Comparison of ENCODE assay signal across 20 cellular contexts in genomic region chr1:233566886-233567285, GRCh38.
"Had no signal": no experiment of that assay in that cellular context is flagged by ENCODE, and none has a peak within 500 bp of the region (broad histone marks: within the 10 kb centered on the region; RNA-seq: fewer than 3 reads in every experiment).

No MANE protein-coding gene starts in this region.

- DNase-seq: effector CD4-positive, alpha-beta T cell; foreskin keratinocyte; heart left ventricle; kidney; mesenchymal stem cell; mucosa of descending colon; naive B cell; psoas muscle; right cardiac atrium; sigmoid colon; stimulated activated CD4-positive, alpha-beta T cell treated with anti-CD3 and anti-CD28 coated beads, Interleukin-2, amount 100 ng/mL, for 24 hours; stimulated activated CD4-positive, alpha-beta T cell treated with anti-CD3 and anti-CD28 coated beads, Interleukin-4, amount 100 ng/mL, for 24 hours; stimulated activated naive CD4-positive, alpha-beta T cell treated with Interleukin-2 at 50 U/mL for 16 hours; stomach; testis; tibial artery had no signal

- ATAC-seq: foreskin keratinocyte; gastroesophageal sphincter; heart left ventricle; left lobe of liver; mucosa of descending colon; natural killer cell treated with Interleukin-12 subunit alpha and Interleukin-12 subunit beta and Interleukin-15 and Interleukin-18, amount 100 ng/mL, for 72 hours; psoas muscle; stimulated activated effector memory CD8-positive, alpha-beta T cell treated with anti-CD3 and anti-CD28 coated beads, Interleukin-12 subunit alpha, Interleukin-12 subunit beta, amount 100 ng/mL, for 72 hours had no signal
